8 cellular contexts compared by ENCODE assay signal in genomic region chr7:102061981-102062390, GRCh38.
A peak's percentile ranks its signal among the peaks of the same experiment; 100 is the strongest.
DNase-seq lines count a peak whose midpoint lies in the region; ATAC-seq and TF ChIP-seq lines count a peak whose summit lies in the region.

No MANE protein-coding gene starts in this region.

- H3K9me3 ChIP-seq in DND-41 (ENCODE audit: insufficient read depth, low read length, severe bottlenecking): no peaks in the 10 kb centered on the region

- H3K9ac ChIP-seq in DND-41 (ENCODE audit: low read depth, low read length): no peak overlapping the region

- H3K4me2 ChIP-seq in DND-41 (ENCODE audit: insufficient read depth, low read length): no peak overlapping the region

- no peaks in the 10 kb centered on the region for H3K27me3 ChIP-seq in DND-41 (ENCODE audit: insufficient read depth, low read length, poor library complexity)

- ATAC-seq in DND-41 (ENCODE audit: insufficient read depth, low read depth) (peak; percentile 29; the same call in 2 of the 3 replicates), HG03571 (IDR thresholded peaks at IDR 0.05; ENCODE audit: unreplicated experiment) (peak; percentile 95)

- peaks cover 8% of the 10 kb centered on the region for H3K4me1 ChIP-seq in DND-41 (ENCODE audit: insufficient read depth, low read length)

- DNase-seq in DND-41: no peak
- peak; percentile 84 for DNase-seq in GM20000 (ENCODE audit: low spot score)
- peak; percentile 95 for DNase-seq in fibroblast of villous mesenchyme (ENCODE audit: low read depth)
- no peak for DNase-seq in NCI-H2029 treated with DMSO at 0.1 percent for 48 hours (lab: John Stamatoyannopoulos, UW)
- no peak for DNase-seq in NCI-H1694 treated with DMSO at 0.1 percent for 48 hours (lab: John Stamatoyannopoulos, UW)
- no peak for DNase-seq in DMS 273 treated with DMSO at 0.1 percent for 48 hours (lab: John Stamatoyannopoulos, UW)
- no peak for DNase-seq in stimulated activated naive CD4-positive, alpha-beta T cell treated with Interleukin-2 at 50 U/mL for 16 hours (lab: John Stamatoyannopoulos, UW)

- no peak for TF ChIP-seq CTCF in DND-41 (IDR thresholded peaks at IDR 0.05; ENCODE audit: borderline replicate concordance, extremely low read depth, low read length, poor library complexity, severe bottlenecking)
- TF ChIP-seq CTCF in GM20000 (IDR thresholded peaks at IDR 0.05; ENCODE audit: extremely low read depth, missing control alignments): no peak
- no peak for TF ChIP-seq CTCF in fibroblast of villous mesenchyme (IDR thresholded peaks at IDR 0.05; ENCODE audit: insufficient read depth, low read depth, low read length)

- 0 out of 2 replicates have a peak, but pooled peaks cover 3% of the 10 kb centered on the region for H3K36me3 ChIP-seq in DND-41 (ENCODE audit: insufficient read depth, low read length)

- H2AFZ ChIP-seq in DND-41 (ENCODE audit: low read depth, low read length): no peak overlapping the region

- H3K4me3 ChIP-seq in DND-41 (ENCODE audit: low read depth in 1 of 2, low read length in 2 of 2): no peak overlapping the region
- no peak overlapping the region for H3K4me3 ChIP-seq in fibroblast of villous mesenchyme (ENCODE audit: low read depth, low read length)

- H3K27ac ChIP-seq in DND-41 (ENCODE audit: low read length): peak overlapping the region; percentile 68

- H4K20me1 ChIP-seq in DND-41 (ENCODE audit: insufficient read depth, low read length): peaks cover 21% of the 10 kb centered on the region

- peaks cover 76% of the 10 kb centered on the region for H3K79me2 ChIP-seq in DND-41 (ENCODE audit: insufficient read depth, low read length)

Comparison
In these comparisons a context has a peak if more than half of its experiments do, and no peak if none do; other contexts are left out.
1. DNase-seq: peak in GM20000 (single experiment) and fibroblast of villous mesenchyme (single experiment); none in DND-41 (single experiment), NCI-H2029 treated with DMSO at 0.1 percent for 48 hours (single experiment), NCI-H1694 treated with DMSO at 0.1 percent for 48 hours (single experiment), DMS 273 treated with DMSO at 0.1 percent for 48 hours (single experiment) and stimulated activated naive CD4-positive, alpha-beta T cell treated with Interleukin-2 at 50 U/mL for 16 hours (single experiment).